ENCODE assay signal across 8 cellular contexts in genomic region chr2:108786354-108787208, GRCh38. TPM values are rescaled to one million over a fixed set of nuclear protein-coding genes. Genes with fewer than 3 reads are reported as not detected.
DNase-seq lines count a peak whose midpoint lies in the region; ATAC-seq and TF ChIP-seq lines count a peak whose summit lies in the region.

A gene with protein sequence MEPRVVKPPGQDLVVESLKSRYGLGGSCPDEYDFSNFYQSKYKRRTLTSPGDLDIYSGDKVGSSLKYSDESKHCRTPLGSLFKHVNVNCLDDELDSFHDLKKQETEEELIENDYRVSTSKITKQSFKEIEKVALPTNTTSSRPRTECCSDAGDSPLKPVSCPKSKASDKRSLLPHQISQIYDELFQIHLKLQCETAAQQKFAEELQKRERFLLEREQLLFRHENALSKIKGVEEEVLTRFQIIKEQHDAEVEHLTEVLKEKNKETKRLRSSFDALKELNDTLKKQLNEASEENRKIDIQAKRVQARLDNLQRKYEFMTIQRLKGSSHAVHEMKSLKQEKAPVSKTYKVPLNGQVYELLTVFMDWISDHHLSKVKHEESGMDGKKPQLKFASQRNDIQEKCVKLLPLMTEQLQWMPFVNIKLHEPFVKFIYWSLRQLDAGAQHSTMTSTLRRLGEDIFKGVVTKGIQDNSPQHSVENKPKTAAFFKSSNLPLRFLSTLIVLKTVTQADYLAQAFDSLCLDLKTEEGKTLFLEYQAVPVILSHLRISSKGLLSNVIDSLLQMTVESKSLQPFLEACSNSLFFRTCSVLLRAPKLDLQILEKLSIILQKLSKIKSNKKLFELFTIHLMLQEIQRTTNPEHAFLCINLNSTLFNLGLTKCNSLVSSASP (plus strand): TSS chr2:108786771. CDS start chr2:108786823, 52 bp downstream.

- TF ChIP-seq CTCF in WTC11 (IDR thresholded peaks at IDR 0.05), result no peak
- no peak for TF ChIP-seq CTCF in cardiac fibroblast (IDR thresholded peaks at IDR 0.05; ENCODE audit: low read depth, low read length)

- peak within 1 kb of the TSS; percentile 98 for H3K4me3 Mint-ChIP-seq in WTC11

- peaks cover 14% of the 10 kb centered on the region for H3K4me1 Mint-ChIP-seq in WTC11

- peaks cover 35% of the 10 kb centered on the region for H3K36me3 Mint-ChIP-seq in WTC11

- POLR2A ChIA-PET in WTC11 (lab: Charles Lee), result no interaction called here

- H3K27me3 Mint-ChIP-seq in WTC11 (ENCODE audit: low read depth), result no peaks in the 10 kb centered on the region

- peak within 1 kb of the TSS; percentile 100 for H3K27ac Mint-ChIP-seq in WTC11

- DNase-seq in AG08396 (ENCODE audit: low spot score) (peak; percentile 97), NCI-H345 (lab: John Stamatoyannopoulos, UW) (peak; percentile 93), WTC11 (ENCODE audit: low spot score) (peak; percentile 94), cardiac fibroblast (ENCODE audit: low read depth in 2 of 2) (peak; percentile 82 to 90), islet precursor cell (peak; percentile 96)
- peak; percentile 92 for DNase-seq in stimulated activated CD4-positive, alpha-beta T cell treated with anti-CD3 and anti-CD28 coated beads, Interleukin-12 subunit alpha, Interleukin-12 subunit beta, amount 100 ng/mL, for 4 hours

- ATAC-seq in GM18907 (IDR thresholded peaks at IDR 0.05; ENCODE audit: unreplicated experiment) (peak; percentile 97), HG03139 (IDR thresholded peaks at IDR 0.05; ENCODE audit: unreplicated experiment) (peak; percentile 94), WTC11 (peak; percentile 97)

- CTCF ChIA-PET in WTC11 (lab: Charles Lee), result no interaction called here

- no peaks in the 10 kb centered on the region for H3K9me3 Mint-ChIP-seq in WTC11

- H3K4me3 ChIP-seq in cardiac fibroblast (replicated peaks in 1 of 2; ENCODE audit: low read depth in 2 of 2, low read length in 2 of 2), result peak within 1 kb of the TSS; percentile 73 to 79

TF ChIP-seq in WTC11, 78 proteins besides CTCF, POLR2A, EP300 and RAD21 (continues in another document):
- TF ChIP-seq USF1 (CRISPR knock-in tag; IDR thresholded peaks at IDR 0.05), result peak; percentile 51; the same call in 1 of the 2 replicates
- TF ChIP-seq, protein P1, sequence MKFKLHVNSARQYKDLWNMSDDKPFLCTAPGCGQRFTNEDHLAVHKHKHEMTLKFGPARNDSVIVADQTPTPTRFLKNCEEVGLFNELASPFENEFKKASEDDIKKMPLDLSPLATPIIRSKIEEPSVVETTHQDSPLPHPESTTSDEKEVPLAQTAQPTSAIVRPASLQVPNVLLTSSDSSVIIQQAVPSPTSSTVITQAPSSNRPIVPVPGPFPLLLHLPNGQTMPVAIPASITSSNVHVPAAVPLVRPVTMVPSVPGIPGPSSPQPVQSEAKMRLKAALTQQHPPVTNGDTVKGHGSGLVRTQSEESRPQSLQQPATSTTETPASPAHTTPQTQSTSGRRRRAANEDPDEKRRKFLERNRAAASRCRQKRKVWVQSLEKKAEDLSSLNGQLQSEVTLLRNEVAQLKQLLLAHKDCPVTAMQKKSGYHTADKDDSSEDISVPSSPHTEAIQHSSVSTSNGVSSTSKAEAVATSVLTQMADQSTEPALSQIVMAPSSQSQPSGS (CRISPR knock-in tag; IDR thresholded peaks at IDR 0.05; ENCODE audit: borderline replicate concordance, low read depth), result no peak
- 0 out of 2 replicates have a peak, but pooled peaks have one; percentile 32 for TF ChIP-seq TCF7 (CRISPR knock-in tag; IDR thresholded peaks at IDR 0.05; ENCODE audit: low read depth)
- 0 out of 2 replicates have a peak, but pooled peaks have one; percentile 62 for TF ChIP-seq ZBTB21 (CRISPR knock-in tag; IDR thresholded peaks at IDR 0.05; ENCODE audit: borderline replicate concordance)
- TF ChIP-seq TEAD1 (CRISPR knock-in tag; IDR thresholded peaks at IDR 0.05), result peak; percentile 88
- TF ChIP-seq JUN (CRISPR knock-in tag; IDR thresholded peaks at IDR 0.05), result peak; percentile 79; the same call in 1 of the 2 replicates
- TF ChIP-seq ETV6 (CRISPR knock-in tag; IDR thresholded peaks at IDR 0.05), result peak; percentile 85; the same call in 1 of the 2 replicates
- TF ChIP-seq, protein P2, sequence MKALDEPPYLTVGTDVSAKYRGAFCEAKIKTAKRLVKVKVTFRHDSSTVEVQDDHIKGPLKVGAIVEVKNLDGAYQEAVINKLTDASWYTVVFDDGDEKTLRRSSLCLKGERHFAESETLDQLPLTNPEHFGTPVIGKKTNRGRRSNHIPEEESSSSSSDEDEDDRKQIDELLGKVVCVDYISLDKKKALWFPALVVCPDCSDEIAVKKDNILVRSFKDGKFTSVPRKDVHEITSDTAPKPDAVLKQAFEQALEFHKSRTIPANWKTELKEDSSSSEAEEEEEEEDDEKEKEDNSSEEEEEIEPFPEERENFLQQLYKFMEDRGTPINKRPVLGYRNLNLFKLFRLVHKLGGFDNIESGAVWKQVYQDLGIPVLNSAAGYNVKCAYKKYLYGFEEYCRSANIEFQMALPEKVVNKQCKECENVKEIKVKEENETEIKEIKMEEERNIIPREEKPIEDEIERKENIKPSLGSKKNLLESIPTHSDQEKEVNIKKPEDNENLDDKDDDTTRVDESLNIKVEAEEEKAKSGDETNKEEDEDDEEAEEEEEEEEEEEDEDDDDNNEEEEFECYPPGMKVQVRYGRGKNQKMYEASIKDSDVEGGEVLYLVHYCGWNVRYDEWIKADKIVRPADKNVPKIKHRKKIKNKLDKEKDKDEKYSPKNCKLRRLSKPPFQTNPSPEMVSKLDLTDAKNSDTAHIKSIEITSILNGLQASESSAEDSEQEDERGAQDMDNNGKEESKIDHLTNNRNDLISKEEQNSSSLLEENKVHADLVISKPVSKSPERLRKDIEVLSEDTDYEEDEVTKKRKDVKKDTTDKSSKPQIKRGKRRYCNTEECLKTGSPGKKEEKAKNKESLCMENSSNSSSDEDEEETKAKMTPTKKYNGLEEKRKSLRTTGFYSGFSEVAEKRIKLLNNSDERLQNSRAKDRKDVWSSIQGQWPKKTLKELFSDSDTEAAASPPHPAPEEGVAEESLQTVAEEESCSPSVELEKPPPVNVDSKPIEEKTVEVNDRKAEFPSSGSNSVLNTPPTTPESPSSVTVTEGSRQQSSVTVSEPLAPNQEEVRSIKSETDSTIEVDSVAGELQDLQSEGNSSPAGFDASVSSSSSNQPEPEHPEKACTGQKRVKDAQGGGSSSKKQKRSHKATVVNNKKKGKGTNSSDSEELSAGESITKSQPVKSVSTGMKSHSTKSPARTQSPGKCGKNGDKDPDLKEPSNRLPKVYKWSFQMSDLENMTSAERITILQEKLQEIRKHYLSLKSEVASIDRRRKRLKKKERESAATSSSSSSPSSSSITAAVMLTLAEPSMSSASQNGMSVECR (CRISPR knock-in tag; IDR thresholded peaks at IDR 0.05; ENCODE audit: borderline replicate concordance), result peak; percentile 84
- TF ChIP-seq ZNF121 (CRISPR knock-in tag; IDR thresholded peaks at IDR 0.05), result no peak
- 0 out of 2 replicates have a peak, but pooled peaks have one; percentile 85 for TF ChIP-seq ZNF671 (CRISPR knock-in tag; IDR thresholded peaks at IDR 0.05)
- peak; percentile 51; the same call in 1 of the 2 replicates for TF ChIP-seq AFF4 (CRISPR knock-in tag; IDR thresholded peaks at IDR 0.05; ENCODE audit: borderline replicate concordance)
- no peak for TF ChIP-seq ZBTB43 (CRISPR knock-in tag; IDR thresholded peaks at IDR 0.05)
- TF ChIP-seq ZNF416 (CRISPR knock-in tag; IDR thresholded peaks at IDR 0.05), result peak; percentile 54; the same call in 1 of the 2 replicates
- peak; percentile 73 for TF ChIP-seq EMX1 (CRISPR knock-in tag; IDR thresholded peaks at IDR 0.05)

RNA-seq across cellular contexts. Expression of the gene that starts here (rescaled TPM):
- 22.8 to 23.7 TPM (median 23.5 TPM) in 3 replicates for total RNA-seq in WTC11 (2021)

Comparison
In these comparisons a context has a peak if more than half of its experiments do, and no peak if none do; other contexts are left out.
1. Peak in every context shown above with its lines: DNase-seq, ATAC-seq and H3K4me3 ChIP-seq.